30 cellular contexts compared by ENCODE assay signal in the genomic region with DNA sequence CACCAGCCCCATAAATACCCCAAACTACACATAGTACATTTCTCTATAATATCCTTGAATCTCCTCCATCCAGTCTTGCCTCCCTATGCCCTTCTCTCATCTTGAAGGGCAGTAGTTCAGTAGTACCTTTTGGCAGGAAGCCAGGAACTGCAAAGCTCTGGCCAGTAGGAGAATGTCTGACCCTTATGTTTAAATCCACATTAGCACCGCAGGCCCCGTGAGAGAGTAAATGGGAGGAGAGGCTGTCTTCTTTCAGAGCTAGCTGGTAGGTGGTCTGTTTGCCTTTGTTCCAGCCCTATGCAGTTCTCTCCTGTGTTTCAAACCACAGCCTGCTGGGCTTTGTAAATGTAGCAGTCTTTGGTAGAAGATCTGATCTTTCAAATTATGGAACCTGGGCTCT.
DNase-seq lines count a peak whose midpoint lies in the region; ATAC-seq and TF ChIP-seq lines count a peak whose summit lies in the region.
"Had no signal": no experiment of that assay in that cellular context is flagged by ENCODE, and none has a peak within 500 bp of the region (broad histone marks: within the 10 kb centered on the region; RNA-seq: fewer than 3 reads in every experiment).

No MANE protein-coding gene starts in this region.

- H3K4ac ChIP-seq in H9 (ENCODE audit: low read depth, low read length) (no peak overlapping the region), mesendoderm (ENCODE audit: low read depth, low read length) (no peak overlapping the region)

- DNase-seq in H9 (peak; percentile 76), NCI-H2081 (lab: John Stamatoyannopoulos, UW) (peak; percentile 74 to 87), astrocyte of the cerebellum (ENCODE audit: low read depth) (peak; percentile 39), mesendoderm (peak; percentile 78), mesothelial cell of epicardium (ENCODE audit: low spot score in 2 of 2, unreplicated experiment in 2 of 2) (no peak), hepatic stellate cell (ENCODE audit: low spot score) (no peak), Peyer's patch (no peak)
- DNase-seq in stimulated activated naive B cell treated with anti-CD40 and anti-IgM and Interleukin-4, amounts not matched to agents 10 μg/mL and 1 μg/mL and 100 μg/mL, for 72 hours = no peak
- DNase-seq: activated CD4-positive, alpha-beta T cell treated with anti-CD3 and anti-CD28 coated beads, Interleukin-2, amount 10 ng/mL, durations not matched to agents 24 days and 14 days; activated effector memory CD4-positive, alpha-beta T cell treated with Interleukin-2 at 50 U/mL for 16 hours; CD8-positive, alpha-beta memory T cell; cortex of kidney; DMS 273 treated with DMSO at 0.1 percent for 48 hours; effector memory CD8-positive, alpha-beta T cell; HCEC 1CT; islet precursor cell; MV-4-11; naive B cell; NCI-H1694 treated with DMSO at 0.1 percent for 48 hours; NCI-H2227 treated with DMSO at 0.1 percent for 48 hours; NCI-H526; stimulated activated CD4-positive, alpha-beta T cell treated with anti-CD3 and anti-CD28 coated beads, Interleukin-15, amount 100 ng/mL, for 24 hours; trophoblast cell had no signal

- H3K23ac ChIP-seq in H9 (ENCODE audit: insufficient read length, low read depth, low read length) = no peak overlapping the region
- no peak overlapping the region for H3K23ac ChIP-seq in mesendoderm (ENCODE audit: low read length)

- H3K4me2 ChIP-seq in H9 (ENCODE audit: insufficient read depth, insufficient read length, low read length) (no peak overlapping the region), mesendoderm (ENCODE audit: low read length) (no peak overlapping the region)

- no peak overlapping the region for H3K14ac ChIP-seq in H9 (ENCODE audit: insufficient read depth, low read length)

- H3K36me3 ChIP-seq in mesendoderm (ENCODE audit: control insufficient read depth, insufficient read depth, low read length) = no peaks in the 10 kb centered on the region
- no peaks in the 10 kb centered on the region for H3K36me3 ChIP-seq in Peyer's patch
- H3K36me3 ChIP-seq: cardiac muscle cell had no signal

- H3K27ac Mint-ChIP-seq in H9 (peak overlapping the region in 2 of 3 experiments; percentile 7 to 46; a peak in 2 of 7 replicates), mesothelial cell of epicardium (no peak overlapping the region)
- H3K27ac Mint-ChIP-seq in stimulated activated naive B cell treated with anti-CD40 and anti-IgM and Interleukin-4, amounts not matched to agents 10 μg/mL and 1 μg/mL and 100 μg/mL, for 72 hours = no peak overlapping the region
- H3K27ac Mint-ChIP-seq: activated CD4-positive, alpha-beta T cell treated with anti-CD3 and anti-CD28 coated beads, Interleukin-2, amount 10 ng/mL, durations not matched to agents 24 days and 14 days; activated naive CD8-positive, alpha-beta T cell; CD8-positive, alpha-beta memory T cell; effector memory CD8-positive, alpha-beta T cell; naive B cell; stimulated activated effector memory CD8-positive, alpha-beta T cell treated with anti-CD3 and anti-CD28 coated beads, Interleukin-12 subunit alpha, Interleukin-12 subunit beta, amount 100 ng/mL, for 72 hours; WTC11 had no signal

- H3K79me2 ChIP-seq in H9 (ENCODE audit: insufficient read depth, low read length) (no peaks in the 10 kb centered on the region), mesendoderm (ENCODE audit: control insufficient read depth, insufficient read depth, low read length) (no peaks in the 10 kb centered on the region)

- peaks cover 16% of the 10 kb centered on the region for H3K27me3 Mint-ChIP-seq in H9 (ENCODE audit: low read depth)
- no peaks in the 10 kb centered on the region for H3K27me3 Mint-ChIP-seq in mesothelial cell of epicardium (ENCODE audit: low read depth)
- H3K27me3 Mint-ChIP-seq in stimulated activated naive B cell treated with anti-CD40 and anti-IgM and Interleukin-4, amounts not matched to agents 10 μg/mL and 1 μg/mL and 100 μg/mL, for 72 hours = no peaks in the 10 kb centered on the region
- H3K27me3 Mint-ChIP-seq: activated CD4-positive, alpha-beta T cell treated with anti-CD3 and anti-CD28 coated beads, Interleukin-2, amount 10 ng/mL, durations not matched to agents 24 days and 14 days; CD8-positive, alpha-beta memory T cell; effector memory CD8-positive, alpha-beta T cell; naive B cell had no signal

- H4K8ac ChIP-seq in H9 (replicated peaks; ENCODE audit: insufficient read length, low read depth, low read length) (no peak overlapping the region), mesendoderm (ENCODE audit: low read depth, low read length) (no peak overlapping the region)

- H3K4me3 Mint-ChIP-seq in H9 = peak overlapping the region in 1 of 2 experiments; percentile 57; a peak in 2 of 5 replicates
- no peak overlapping the region for H3K4me3 Mint-ChIP-seq in mesothelial cell of epicardium
- H3K4me3 Mint-ChIP-seq in stimulated activated naive B cell treated with anti-CD40 and anti-IgM and Interleukin-4, amounts not matched to agents 10 μg/mL and 1 μg/mL and 100 μg/mL, for 72 hours = no peak overlapping the region
- H3K4me3 Mint-ChIP-seq: activated CD4-positive, alpha-beta T cell treated with anti-CD3 and anti-CD28 coated beads, Interleukin-2, amount 10 ng/mL, durations not matched to agents 24 days and 14 days; activated naive CD8-positive, alpha-beta T cell; CD8-positive, alpha-beta memory T cell; effector memory CD8-positive, alpha-beta T cell; naive B cell; stimulated activated effector memory CD8-positive, alpha-beta T cell treated with anti-CD3 and anti-CD28 coated beads, Interleukin-12 subunit alpha, Interleukin-12 subunit beta, amount 100 ng/mL, for 72 hours; WTC11 had no signal

- no peak overlapping the region for H2BK20ac ChIP-seq in H9 (ENCODE audit: low read depth, low read length, poor library complexity, severe bottlenecking)

- WGBS in H9 (ENCODE audit: extremely low coverage, insufficient read length, low lambda C conversion rate) = no CpG with 5 or more reads among the region's 2 CpGs
- no CpG with 5 or more reads among the region's 2 CpGs for WGBS in mesendoderm (ENCODE audit: extremely low coverage, insufficient coverage, low lambda C conversion rate)

- no peaks in the 10 kb centered on the region for H3K9me3 ChIP-seq in H9 (ENCODE audit: control insufficient read depth, low read depth, low read length)
- H3K9me3 ChIP-seq in Peyer's patch = no peaks in the 10 kb centered on the region

- H2BK15ac ChIP-seq in H9 (ENCODE audit: low read depth, low read length) (no peak overlapping the region), mesendoderm (replicated peaks; ENCODE audit: low read depth) (no peak overlapping the region)

- ATAC-seq in stimulated activated naive B cell treated with anti-CD40 and anti-IgM and Interleukin-4, amounts not matched to agents 10 μg/mL and 1 μg/mL and 100 μg/mL, for 72 hours (replicated peaks) = no peak
- ATAC-seq: effector memory CD8-positive, alpha-beta T cell; GM12878; stimulated activated effector memory CD8-positive, alpha-beta T cell treated with anti-CD3 and anti-CD28 coated beads, Interleukin-12 subunit alpha, Interleukin-12 subunit beta, amount 100 ng/mL, for 72 hours; WTC11 had no signal

- no peak overlapping the region for H2BK120ac ChIP-seq in H9 (ENCODE audit: low read depth, low read length, poor library complexity, severe bottlenecking)
- H2BK120ac ChIP-seq in mesendoderm (ENCODE audit: low read depth, low read length) = no peak overlapping the region

- H2AFZ ChIP-seq in H9 (ENCODE audit: low read length) = no peak overlapping the region

- H4K5ac ChIP-seq in H9 (ENCODE audit: insufficient read length, low read depth, low read length) (no peak overlapping the region), mesendoderm (ENCODE audit: low read length) (no peak overlapping the region)

- H3K4me3 ChIP-seq in astrocyte of the cerebellum (ENCODE audit: low read depth, low read length) (no peak overlapping the region), mesendoderm (ENCODE audit: low read length) (no peak overlapping the region), Peyer's patch (no peak overlapping the region)
- H3K4me3 ChIP-seq: cardiac muscle cell, GM12878, SK-N-MC had no signal

- H3K18ac ChIP-seq in H9 (ENCODE audit: insufficient read length, low read depth, low read length) (no peak overlapping the region), mesendoderm (ENCODE audit: low read length) (no peak overlapping the region)

- H3K27ac ChIP-seq in H9 (ENCODE audit: insufficient read length, low read depth, low read length) = no peak overlapping the region
- H3K27ac ChIP-seq in mesendoderm (ENCODE audit: low read depth, low read length) = no peak overlapping the region
- no peak overlapping the region for H3K27ac ChIP-seq in Peyer's patch
- H3K27ac ChIP-seq: cardiac muscle cell, RWPE1, SK-N-MC had no signal

- no peak overlapping the region for H4K91ac ChIP-seq in H9 (ENCODE audit: insufficient read length, low read depth, low read length)

- H3K79me1 ChIP-seq in H9 (ENCODE audit: insufficient read depth, low read depth, low read length, poor library complexity, severe bottlenecking) = no peaks in the 10 kb centered on the region
- H3K79me1 ChIP-seq in mesendoderm (ENCODE audit: low read length) = no peaks in the 10 kb centered on the region

- TF ChIP-seq CTCF in H9 (conservative IDR thresholded peaks at IDR 0.05) = peak; percentile 14; the same call in 2 of the 3 replicates
- no peak for TF ChIP-seq CTCF in astrocyte of the cerebellum (IDR thresholded peaks at IDR 0.05; ENCODE audit: low read depth, low read length, missing control alignments)
- TF ChIP-seq CTCF in mesothelial cell of epicardium (IDR thresholded peaks at IDR 0.05; ENCODE audit: unreplicated experiment) = no peak
- TF ChIP-seq CTCF in Peyer's patch (IDR thresholded peaks at IDR 0.05) = no peak

- H3K9ac ChIP-seq in H9 (ENCODE audit: extremely low read depth, insufficient read length, low read length) (no peak overlapping the region), mesendoderm (ENCODE audit: low read length) (no peak overlapping the region)

- H3K27me3 ChIP-seq in H9 (ENCODE audit: insufficient read depth, low read length) (no peaks in the 10 kb centered on the region), mesendoderm (ENCODE audit: insufficient read depth, low read length, poor library complexity) (no peaks in the 10 kb centered on the region), Peyer's patch (no peaks in the 10 kb centered on the region)
- H3K27me3 ChIP-seq: cardiac muscle cell had no signal

- H3T11ph ChIP-seq in H9 (ENCODE audit: low read length) = no peak overlapping the region

- H3K4me1 Mint-ChIP-seq in H9 = peaks cover 27 to 31% of the 10 kb centered on the region in 2 experiments
- no peaks in the 10 kb centered on the region for H3K4me1 Mint-ChIP-seq in mesothelial cell of epicardium
- H3K4me1 Mint-ChIP-seq in stimulated activated naive B cell treated with anti-CD40 and anti-IgM and Interleukin-4, amounts not matched to agents 10 μg/mL and 1 μg/mL and 100 μg/mL, for 72 hours = no peaks in the 10 kb centered on the region
- H3K4me1 Mint-ChIP-seq: activated CD4-positive, alpha-beta T cell treated with anti-CD3 and anti-CD28 coated beads, Interleukin-2, amount 10 ng/mL, durations not matched to agents 24 days and 14 days; CD8-positive, alpha-beta memory T cell; naive B cell; stimulated activated effector memory CD8-positive, alpha-beta T cell treated with anti-CD3 and anti-CD28 coated beads, Interleukin-12 subunit alpha, Interleukin-12 subunit beta, amount 100 ng/mL, for 72 hours; WTC11 had no signal

- H3K9me3 Mint-ChIP-seq in H9 (no peaks in the 10 kb centered on the region), mesothelial cell of epicardium (no peaks in the 10 kb centered on the region)
- no peaks in the 10 kb centered on the region for H3K9me3 Mint-ChIP-seq in stimulated activated naive B cell treated with anti-CD40 and anti-IgM and Interleukin-4, amounts not matched to agents 10 μg/mL and 1 μg/mL and 100 μg/mL, for 72 hours

- in situ Hi-C loops in astrocyte of the cerebellum (cut with HindIII; ENCODE audit: low sequenced_read_pairs) = no loop called here

- no peaks in the 10 kb centered on the region for H3K23me2 ChIP-seq in H9 (ENCODE audit: insufficient read length, low read depth, low read length, poor library complexity, severe bottlenecking)

- H2AK5ac ChIP-seq in H9 (ENCODE audit: insufficient read length, low read length) (no peak overlapping the region), mesendoderm (ENCODE audit: low read length) (no peak overlapping the region)

- H2BK5ac ChIP-seq in H9 (ENCODE audit: insufficient read length, low read length) (no peak overlapping the region), mesendoderm (ENCODE audit: low read length) (no peak overlapping the region)

- H3K36me3 Mint-ChIP-seq in H9 (ENCODE audit: insufficient read depth in 1 of 3, low read depth in 3 of 3) (no peaks in the 10 kb centered on the region), mesothelial cell of epicardium (no peaks in the 10 kb centered on the region)
- H3K36me3 Mint-ChIP-seq in stimulated activated naive B cell treated with anti-CD40 and anti-IgM and Interleukin-4, amounts not matched to agents 10 μg/mL and 1 μg/mL and 100 μg/mL, for 72 hours = no peaks in the 10 kb centered on the region
- H3K36me3 Mint-ChIP-seq: activated naive CD8-positive, alpha-beta T cell; CD8-positive, alpha-beta memory T cell; naive B cell; stimulated activated effector memory CD8-positive, alpha-beta T cell treated with anti-CD3 and anti-CD28 coated beads, Interleukin-12 subunit alpha, Interleukin-12 subunit beta, amount 100 ng/mL, for 72 hours had no signal

- no peaks in the 10 kb centered on the region for H4K20me1 ChIP-seq in H9 (ENCODE audit: control insufficient read depth, insufficient read depth, insufficient read length)

- no peak overlapping the region for H2BK12ac ChIP-seq in H9 (ENCODE audit: insufficient read length, low read depth, low read length)

- no peak for TF ChIP-seq POLR2A in Peyer's patch (IDR thresholded peaks at IDR 0.05)

- peaks cover 4% of the 10 kb centered on the region for H3K4me1 ChIP-seq in H9 (ENCODE audit: insufficient read depth, low read length)
- H3K4me1 ChIP-seq in mesendoderm (ENCODE audit: control insufficient read depth, low read depth, low read length) = peaks cover 3% of the 10 kb centered on the region
- no peaks in the 10 kb centered on the region for H3K4me1 ChIP-seq in Peyer's patch

- H3K56ac ChIP-seq in H9 (ENCODE audit: insufficient read length, low read depth, low read length) (no peak overlapping the region), mesendoderm (ENCODE audit: low read length) (no peak overlapping the region)

Comparison
In these comparisons a context has a peak if more than half of its experiments do, and no peak if none do; other contexts are left out.
1. DNase-seq: peak in H9 (single experiment), NCI-H2081 (2 of 2), astrocyte of the cerebellum (single experiment) and mesendoderm (single experiment); none in mesothelial cell of epicardium (0 of 2), hepatic stellate cell (single experiment), stimulated activated naive B cell treated with anti-CD40 and anti-IgM and Interleukin-4, amounts not matched to agents 10 μg/mL and 1 μg/mL and 100 μg/mL, for 72 hours (single experiment) and Peyer's patch (0 of 3).
2. H3K27ac Mint-ChIP-seq: peak in H9 (2 of 3); none in mesothelial cell of epicardium (single experiment) and stimulated activated naive B cell treated with anti-CD40 and anti-IgM and Interleukin-4, amounts not matched to agents 10 μg/mL and 1 μg/mL and 100 μg/mL, for 72 hours (single experiment).